8 cellular contexts compared by ENCODE assay signal in genomic region chr13:42883771-42884170, GRCh38.
DNase-seq lines count a peak whose midpoint lies in the region; ATAC-seq and TF ChIP-seq lines count a peak whose summit lies in the region.

No MANE protein-coding gene starts in this region.

- H3K9me3 Mint-ChIP-seq in endodermal cell: no peaks in the 10 kb centered on the region

- H3K36me3 Mint-ChIP-seq in endodermal cell (ENCODE audit: low read depth): peaks cover 29% of the 10 kb centered on the region

- peak; percentile 23 for DNase-seq in NCI-H2227 (lab: John Stamatoyannopoulos, UW; ENCODE audit: unreplicated experiment)
- DNase-seq in NCI-H2227 treated with DMSO at 0.1 percent for 48 hours (lab: John Stamatoyannopoulos, UW): no peak
- peak; percentile 81 for DNase-seq in NCI-H69 (lab: John Stamatoyannopoulos, UW)
- peak; percentile 56 for DNase-seq in endodermal cell
- peak; percentile 70 for DNase-seq in skeletal muscle cell (ENCODE audit: low read depth)
- no peak for DNase-seq in RPMI8226
- no peak for DNase-seq in OCI-LY7 (ENCODE audit: low spot score)

- H3K27ac Mint-ChIP-seq in endodermal cell: no peak overlapping the region

- H3K4me1 ChIP-seq in endodermal cell (ENCODE audit: control insufficient read depth, insufficient read depth, low read length) (no peaks in the 10 kb centered on the region), OCI-LY7 (ENCODE audit: insufficient read depth, low read length, poor library complexity, severe bottlenecking) (no peaks in the 10 kb centered on the region)

- H3K4me1 Mint-ChIP-seq in endodermal cell: peaks cover 5% of the 10 kb centered on the region

- POLR2A ChIA-PET in OCI-LY7 (lab: Charles Lee): no interaction called here

- H2AFZ ChIP-seq in OCI-LY7 (ENCODE audit: low read length): no peak overlapping the region

- H3K4me2 ChIP-seq in OCI-LY7 (ENCODE audit: low read length): no peak overlapping the region

- no peak overlapping the region for H3K4me3 ChIP-seq in endodermal cell (ENCODE audit: low read length)
- no peak overlapping the region for H3K4me3 ChIP-seq in skeletal muscle cell (ENCODE audit: low read depth, low read length)
- no peak overlapping the region for H3K4me3 ChIP-seq in OCI-LY7 (ENCODE audit: low read depth, low read length, poor library complexity, severe bottlenecking)

- no peaks in the 10 kb centered on the region for H3K9me2 ChIP-seq in OCI-LY7 (ENCODE audit: insufficient read depth, low read length)

- no peaks in the 10 kb centered on the region for H3K79me2 ChIP-seq in OCI-LY7 (ENCODE audit: insufficient read depth, low read depth, low read length)

- CTCF ChIA-PET in OCI-LY7 (lab: Charles Lee; ENCODE audit: unreplicated experiment): no interaction called here

- no peaks in the 10 kb centered on the region for H4K20me1 ChIP-seq in OCI-LY7 (ENCODE audit: insufficient read depth, low read length)

- no TSS peak for BruUV-seq in OCI-LY7 (replicated peaks; lab: Mats Ljungman, UMichigan)

- peaks cover 12% of the 10 kb centered on the region for H3K27me3 Mint-ChIP-seq in endodermal cell (ENCODE audit: insufficient read depth)

- peak; percentile 37 for TF ChIP-seq CTCF in endodermal cell (conservative IDR thresholded peaks at IDR 0.05)
- TF ChIP-seq CTCF in OCI-LY7 (conservative IDR thresholded peaks at IDR 0.05; ENCODE audit: low read length): no peak

- no peaks in the 10 kb centered on the region for H3K27me3 ChIP-seq in endodermal cell (ENCODE audit: control insufficient read depth, insufficient read depth, low read length, poor library complexity, severe bottlenecking)

- H3K27ac ChIP-seq in endodermal cell (ENCODE audit: low read depth, low read length): no peak overlapping the region
- H3K27ac ChIP-seq in OCI-LY7 (ENCODE audit: low read depth, low read length, poor library complexity, severe bottlenecking): no peak overlapping the region

- WGBS in endodermal cell (ENCODE audit: insufficient coverage in 1 of 2, insufficient read length in 1 of 2), 2 experiments: 62 to 84% methylated on average over 4 of the region's 4 CpGs

- H3K9ac ChIP-seq in endodermal cell (ENCODE audit: extremely low read depth, low read length, poor library complexity, severe bottlenecking): no peak overlapping the region

- peaks cover 4% of the 10 kb centered on the region for H3K9me3 ChIP-seq in endodermal cell (ENCODE audit: control insufficient read depth, low read length)
- H3K9me3 ChIP-seq in OCI-LY7 (ENCODE audit: low read length): no peaks in the 10 kb centered on the region

- H3K36me3 ChIP-seq in endodermal cell (ENCODE audit: control insufficient read depth, insufficient read depth, low read length) (peaks cover 24% of the 10 kb centered on the region), OCI-LY7 (ENCODE audit: insufficient read depth, low read length) (no peaks in the 10 kb centered on the region)

- H3K4me3 Mint-ChIP-seq in endodermal cell: no peak overlapping the region

- ATAC-seq in GM19452 (IDR thresholded peaks at IDR 0.05; ENCODE audit: unreplicated experiment): no peak

- intact Hi-C loops in OCI-LY7 (cut with micrococcal nuclease; ENCODE audit: unreplicated experiment): no loop called here

Comparison
In these comparisons a context has a peak if more than half of its experiments do, and no peak if none do; other contexts are left out.
1. DNase-seq: peak in NCI-H2227 (single experiment), NCI-H69 (single experiment), endodermal cell (single experiment) and skeletal muscle cell (single experiment); none in NCI-H2227 treated with DMSO at 0.1 percent for 48 hours (single experiment), RPMI8226 (single experiment) and OCI-LY7 (single experiment).